9 cellular contexts compared by ENCODE assay signal in the genomic region with DNA sequence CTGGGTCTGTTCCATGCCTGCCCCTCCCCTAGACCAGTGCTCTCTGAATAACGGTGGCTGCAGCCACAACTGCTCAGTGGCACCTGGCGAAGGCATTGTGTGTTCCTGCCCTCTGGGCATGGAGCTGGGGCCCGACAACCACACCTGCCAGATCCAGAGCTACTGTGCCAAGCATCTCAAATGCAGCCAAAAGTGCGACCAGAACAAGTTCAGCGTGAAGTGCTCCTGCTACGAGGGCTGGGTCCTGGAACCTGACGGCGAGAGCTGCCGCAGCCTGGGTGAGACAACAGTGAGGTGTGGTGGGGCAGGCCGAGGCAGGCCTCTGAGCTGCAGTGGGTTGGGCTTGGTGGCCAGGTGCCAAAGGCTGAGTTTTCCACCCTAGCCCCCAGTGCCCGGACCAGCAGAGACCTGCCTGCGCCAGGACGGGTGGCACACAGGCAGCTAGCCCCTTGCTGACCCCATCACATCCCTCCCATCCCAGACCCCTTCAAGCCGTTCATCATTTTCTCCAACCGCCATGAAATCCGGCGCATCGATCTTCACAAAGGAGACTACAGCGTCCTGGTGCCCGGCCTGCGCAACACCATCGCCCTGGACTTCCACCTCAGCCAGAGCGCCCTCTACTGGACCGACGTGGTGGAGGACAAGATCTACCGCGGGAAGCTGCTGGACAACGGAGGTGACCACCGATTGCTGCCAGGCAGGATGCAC. TPM values are rescaled to one million over a fixed set of nuclear protein-coding genes. Genes with fewer than 3 reads are reported as not detected.
A peak's percentile ranks its signal among the peaks of the same experiment; 100 is the strongest.
DNase-seq lines count a peak whose midpoint lies in the region; ATAC-seq and TF ChIP-seq lines count a peak whose summit lies in the region.
"Had no signal": no experiment of that assay in that cellular context is flagged by ENCODE, and none has a peak within 500 bp of the region (broad histone marks: within the 10 kb centered on the region; RNA-seq: fewer than 3 reads in every experiment).

No MANE protein-coding gene starts in this region.

- POLR2A ChIA-PET in activated CD4-positive, alpha-beta memory T cell treated with anti-CD3 and anti-CD28 coated beads for 36 hours (lab: Charles Lee): no interaction called here

- intact Hi-C loops in activated CD4-positive, alpha-beta memory T cell treated with anti-CD3 and anti-CD28 coated beads for 36 hours (cut with micrococcal nuclease): no loop called here

- CTCF ChIA-PET in activated CD4-positive, alpha-beta memory T cell treated with anti-CD3 and anti-CD28 coated beads for 36 hours (lab: Charles Lee): interaction anchor here (0.7 to 10.6 kb wide), 12 partner anchors 8 to 427 kb away, joined by 3 to 175 read pairs (median 4); a partner anchor contains a TSS

- no peaks in the 10 kb centered on the region for H3K27me3 Mint-ChIP-seq in activated CD4-positive, alpha-beta memory T cell treated with anti-CD3 and anti-CD28 coated beads for 36 hours
- H3K27me3 Mint-ChIP-seq in endothelial cell (ENCODE audit: unreplicated experiment) (peaks cover 20% of the 10 kb centered on the region), mesothelial cell of epicardium (ENCODE audit: low read depth) (no peaks in the 10 kb centered on the region)

- no peak overlapping the region for H3K27ac Mint-ChIP-seq in activated CD4-positive, alpha-beta memory T cell treated with anti-CD3 and anti-CD28 coated beads for 36 hours
- no peak overlapping the region for H3K27ac Mint-ChIP-seq in endothelial cell (ENCODE audit: unreplicated experiment)
- H3K27ac Mint-ChIP-seq in mesothelial cell of epicardium: no peak overlapping the region

- H3K4me3 Mint-ChIP-seq in activated CD4-positive, alpha-beta memory T cell treated with anti-CD3 and anti-CD28 coated beads for 36 hours: no peak overlapping the region
- H3K4me3 Mint-ChIP-seq in endothelial cell (ENCODE audit: unreplicated experiment) (no peak overlapping the region), mesothelial cell of epicardium (no peak overlapping the region)
- H3K4me3 Mint-ChIP-seq: central memory CD8-positive, alpha-beta T cell had no signal

- TF ChIP-seq CTCF in endothelial cell (IDR thresholded peaks at IDR 0.05; ENCODE audit: unreplicated experiment): peak; percentile 86
- peak; percentile 73 for TF ChIP-seq CTCF in mesothelial cell of epicardium (IDR thresholded peaks at IDR 0.05; ENCODE audit: unreplicated experiment)

- no peaks in the 10 kb centered on the region for H3K36me3 Mint-ChIP-seq in activated CD4-positive, alpha-beta memory T cell treated with anti-CD3 and anti-CD28 coated beads for 36 hours
- H3K36me3 Mint-ChIP-seq in endothelial cell (ENCODE audit: low read depth, unreplicated experiment): peaks cover 14% of the 10 kb centered on the region
- peaks cover 29% of the 10 kb centered on the region for H3K36me3 Mint-ChIP-seq in mesothelial cell of epicardium

- peak; percentile 24 for DNase-seq in activated gamma-delta T cell treated with Interleukin-2 at 50 U/mL for 16 hours
- no peak for DNase-seq in activated gamma-delta T cell (lab: John Stamatoyannopoulos, UW)
- DNase-seq in NCI-H345 (lab: John Stamatoyannopoulos, UW): peak; percentile 97
- peak; percentile 72 for DNase-seq in activated CD4-positive, alpha-beta memory T cell treated with anti-CD3 and anti-CD28 coated beads for 36 hours
- peak; percentile 84 for DNase-seq in endothelial cell (ENCODE audit: low spot score)
- DNase-seq in mesothelial cell of epicardium (ENCODE audit: low spot score in 2 of 2, unreplicated experiment in 2 of 2): peak; percentile 46 to 66
- DNase-seq in substantia nigra (lab: John Stamatoyannopoulos, UW): peak in 47 of 49 donors; percentile 19 to 87 (median 68)

- no peak for ATAC-seq in GM21515 (IDR thresholded peaks at IDR 0.05; ENCODE audit: unreplicated experiment)

- H3K9me3 Mint-ChIP-seq in activated CD4-positive, alpha-beta memory T cell treated with anti-CD3 and anti-CD28 coated beads for 36 hours: no peaks in the 10 kb centered on the region
- H3K9me3 Mint-ChIP-seq in endothelial cell (ENCODE audit: unreplicated experiment) (no peaks in the 10 kb centered on the region), mesothelial cell of epicardium (no peaks in the 10 kb centered on the region)
- H3K9me3 Mint-ChIP-seq: central memory CD8-positive, alpha-beta T cell had no signal

- H3K27ac ChIP-seq in substantia nigra (ENCODE audit: low read depth, low read length, poor library complexity, severe bottlenecking): no peak overlapping the region

- H3K4me1 Mint-ChIP-seq in activated CD4-positive, alpha-beta memory T cell treated with anti-CD3 and anti-CD28 coated beads for 36 hours (ENCODE audit: low read depth): no peaks in the 10 kb centered on the region
- H3K4me1 Mint-ChIP-seq in endothelial cell (ENCODE audit: unreplicated experiment) (peaks cover 3% of the 10 kb centered on the region), mesothelial cell of epicardium (peaks cover 5% of the 10 kb centered on the region)
- H3K4me1 Mint-ChIP-seq: central memory CD8-positive, alpha-beta T cell had no signal

RNA-seq across cellular contexts. Expression of a gene that starts 28.2 kb away (rescaled TPM):
- total RNA-seq in activated CD4-positive, alpha-beta memory T cell treated with anti-CD3 and anti-CD28 coated beads for 36 hours: not detected
- 0.46 TPM for total RNA-seq in endothelial cell (ENCODE audit: unreplicated experiment)
- not detected in 3 replicates for total RNA-seq in mesothelial cell of epicardium

RNA-seq across cellular contexts. Expression of a gene that starts 41.0 kb away (rescaled TPM):
- under 1 TPM; 0.24 to 0.46 TPM for total RNA-seq in activated CD4-positive, alpha-beta memory T cell treated with anti-CD3 and anti-CD28 coated beads for 36 hours
- total RNA-seq in endothelial cell (ENCODE audit: unreplicated experiment) (not detected), mesothelial cell of epicardium (3.3 to 3.8 TPM (median 3.6 TPM) in 3 replicates)

RNA-seq across cellular contexts. Expression of a gene that starts 47.3 kb away (rescaled TPM):
- 1 to 10 TPM; 1.4 TPM for total RNA-seq in activated CD4-positive, alpha-beta memory T cell treated with anti-CD3 and anti-CD28 coated beads for 36 hours
- total RNA-seq in endothelial cell (ENCODE audit: unreplicated experiment): 24.7 TPM
- 229 to 253 TPM (median 243 TPM) in 3 replicates for total RNA-seq in mesothelial cell of epicardium

RNA-seq across cellular contexts. Expression of a gene that starts 53.9 kb away (rescaled TPM):
- total RNA-seq in activated CD4-positive, alpha-beta memory T cell treated with anti-CD3 and anti-CD28 coated beads for 36 hours: 100 to 1,000 TPM; 401 to 404 TPM
- total RNA-seq in endothelial cell (ENCODE audit: unreplicated experiment) (63.3 TPM), mesothelial cell of epicardium (78.7 to 83.7 TPM (median 78.8 TPM) in 3 replicates)

Comparison
In these comparisons a context has a peak if more than half of its experiments do, and no peak if none do; other contexts are left out.
1. RNA of a gene that starts 47.3 kb away (total RNA-seq): 229 to 253 TPM in mesothelial cell of epicardium and 24.7 TPM in endothelial cell (single experiment); 1.4 TPM in activated CD4-positive, alpha-beta memory T cell treated with anti-CD3 and anti-CD28 coated beads for 36 hours; every median in the first group is over 10 times any median in the second.